In the genomic region with DNA sequence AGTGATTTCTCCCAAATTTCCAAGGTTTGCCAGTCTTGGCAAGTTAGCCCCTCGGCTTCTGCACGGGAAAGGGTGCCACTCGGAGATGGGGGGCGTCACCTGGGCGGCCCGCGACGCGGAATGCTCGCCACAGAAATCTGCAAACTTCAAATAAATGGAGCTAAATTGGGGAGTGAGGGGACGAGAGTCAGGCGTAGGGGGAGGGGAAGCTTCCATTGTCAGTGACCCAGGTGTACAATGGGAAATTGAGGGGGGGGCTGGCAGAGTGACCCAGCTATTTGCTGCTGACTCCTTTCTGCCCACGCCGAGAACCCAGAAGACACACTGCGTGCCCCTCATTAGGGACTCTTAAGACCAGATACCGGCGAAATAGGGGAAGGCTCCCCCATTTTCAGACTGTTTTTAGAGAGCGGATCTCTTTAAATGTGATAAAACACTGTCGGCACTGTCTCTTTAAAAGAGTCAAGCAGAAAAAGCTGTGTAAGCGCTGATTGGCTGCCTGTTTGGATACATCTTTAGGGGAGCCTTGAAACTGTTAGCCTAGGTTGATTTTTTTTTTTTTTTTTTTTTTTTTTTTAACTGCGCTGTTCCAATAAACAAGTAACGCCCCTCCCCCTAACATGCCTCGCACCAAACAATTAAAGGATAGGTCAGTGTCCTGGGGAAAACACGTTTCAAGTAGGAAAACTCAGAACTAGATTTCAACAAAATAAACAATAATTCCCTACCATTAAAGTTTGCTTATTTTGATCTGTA, we compare ENCODE assay signal across 8 cellular contexts. TPM values are rescaled to one million over a fixed set of nuclear protein-coding genes. Genes with fewer than 3 reads are reported as not detected.
DNase-seq lines count a peak whose midpoint lies in the region; ATAC-seq and TF ChIP-seq lines count a peak whose summit lies in the region.

No MANE protein-coding gene starts in this region.

- peaks cover 33% of the 10 kb centered on the region for H3K79me2 ChIP-seq in hepatocyte

- intact Hi-C loops in body of pancreas (cut with DNase I) = loop anchor here (10.0 kb wide), 1 partner anchor 283 kb away; no protein-coding TSS in a partner anchor
- intact Hi-C loops in prostate gland (cut with DNase I) = loop anchor here (1.0 to 5.0 kb wide), 5 partner anchors 81 to 285 kb away; partner anchors contain the start of gene ACOT11

- H3K36me3 ChIP-seq in body of pancreas (replicated peaks in 1 of 2; ENCODE audit: insufficient read depth in 1 of 2, low read depth in 2 of 2) = no peaks in the 10 kb centered on the region
- no peaks in the 10 kb centered on the region for H3K36me3 ChIP-seq in hepatocyte (replicated peaks; ENCODE audit: insufficient read depth, low read depth)
- no peaks in the 10 kb centered on the region for H3K36me3 ChIP-seq in prostate gland

- no peaks in the 10 kb centered on the region for H3K9me3 ChIP-seq in body of pancreas
- H3K9me3 ChIP-seq in hepatocyte (ENCODE audit: low read depth) = no peaks in the 10 kb centered on the region
- no peaks in the 10 kb centered on the region for H3K9me3 ChIP-seq in prostate gland

- DNase-seq in EL (peak; percentile 90), NCI-H2081 treated with DMSO at 0.1 percent for 48 hours (lab: John Stamatoyannopoulos, UW) (peak; percentile 78), T1000 (lab: John Stamatoyannopoulos, UW) (peak; percentile 42), body of pancreas (peak; percentile 70 to 90 (median 84)), hepatocyte (ENCODE audit: low spot score) (peak; percentile 93), prostate gland (ENCODE audit: low spot score) (peak; percentile 79)

- ATAC-seq in HG02610 (IDR thresholded peaks at IDR 0.05; ENCODE audit: unreplicated experiment) (peak; percentile 30), body of pancreas (peak; percentile 77), HG02973 (IDR thresholded peaks at IDR 0.05; ENCODE audit: unreplicated experiment) (no peak)

- TF ChIP-seq POLR2A in body of pancreas (IDR thresholded peaks at IDR 0.05) = peak in 2 of 3 donors; percentile 19 to 30
- TF ChIP-seq POLR2A in prostate gland (IDR thresholded peaks at IDR 0.05) = peak; percentile 48

- peak overlapping the region; percentile 86 to 93 for H3K4me3 ChIP-seq in body of pancreas
- peak overlapping the region; percentile 98 for H3K4me3 ChIP-seq in hepatocyte
- peak overlapping the region; percentile 81 to 95 for H3K4me3 ChIP-seq in prostate gland

- peak overlapping the region; percentile 46 for H2AFZ ChIP-seq in hepatocyte

- H3K4me1 ChIP-seq in body of pancreas (peaks cover 40% of the 10 kb centered on the region), hepatocyte (ENCODE audit: insufficient read depth) (peaks cover 43% of the 10 kb centered on the region), prostate gland (replicated peaks) (peaks cover 7% of the 10 kb centered on the region)

- TF ChIP-seq CTCF in body of pancreas (IDR thresholded peaks at IDR 0.05) = peak in 1 of 7 experiments; percentile 25
- TF ChIP-seq CTCF in hepatocyte (IDR thresholded peaks at IDR 0.05; ENCODE audit: poor library complexity) = no peak
- TF ChIP-seq CTCF in prostate gland (IDR thresholded peaks at IDR 0.05) = peak in 1 of 4 experiments; percentile 1

- H4K20me1 ChIP-seq in hepatocyte (ENCODE audit: insufficient read depth, poor library complexity, severe bottlenecking) = peaks cover 25% of the 10 kb centered on the region

- peak overlapping the region; percentile 97 for H3K4me2 ChIP-seq in hepatocyte

- H3K27ac ChIP-seq in body of pancreas = peak overlapping the region; percentile 84 to 95 (median 92)
- H3K27ac ChIP-seq in hepatocyte = peak overlapping the region; percentile 94
- peak overlapping the region; percentile 92 to 94 for H3K27ac ChIP-seq in prostate gland

- no peaks in the 10 kb centered on the region for H3K9me2 ChIP-seq in hepatocyte (replicated peaks; ENCODE audit: insufficient read depth)

- H3K27me3 ChIP-seq in body of pancreas (no peaks in the 10 kb centered on the region), hepatocyte (no peaks in the 10 kb centered on the region), prostate gland (replicated peaks; ENCODE audit: insufficient read depth) (no peaks in the 10 kb centered on the region)

- 0 to 1% methylated on average over 24 of the region's 24 CpGs for WGBS in body of pancreas, 2 donors
- 1% methylated on average over 19 of the region's 24 CpGs for WGBS in hepatocyte (ENCODE audit: low lambda C conversion rate, missing lambda C conversion rate)
- WGBS in prostate gland = 0% methylated on average over 24 of the region's 24 CpGs

RNA-seq across cellular contexts. Expression of gene SSBP3, which starts 1.2 kb away (rescaled TPM):
- total RNA-seq in body of pancreas = 10 to 100 TPM in 1 of 2 donors, 1 to 10 TPM in 1; 7.9 to 23.1 TPM
- 27.1 and 47.2 TPM in 2 replicates for total RNA-seq in hepatocyte
- polyA plus RNA-seq in hepatocyte = 23.8 and 25.8 TPM in 2 replicates
- 10 to 100 TPM; 45.0 to 94.4 TPM for total RNA-seq in prostate gland

Comparison
In these comparisons a context has a peak if more than half of its experiments do, and no peak if none do; other contexts are left out.
1. DNase-seq: peak in every context shown above with its lines; median percentile 93 in hepatocyte; 90 in EL; 84 in body of pancreas; 79 in prostate gland; 78 in NCI-H2081 treated with DMSO at 0.1 percent for 48 hours; 42 in T1000.